ENCODE assay signal across 9 cellular contexts in the genomic region with DNA sequence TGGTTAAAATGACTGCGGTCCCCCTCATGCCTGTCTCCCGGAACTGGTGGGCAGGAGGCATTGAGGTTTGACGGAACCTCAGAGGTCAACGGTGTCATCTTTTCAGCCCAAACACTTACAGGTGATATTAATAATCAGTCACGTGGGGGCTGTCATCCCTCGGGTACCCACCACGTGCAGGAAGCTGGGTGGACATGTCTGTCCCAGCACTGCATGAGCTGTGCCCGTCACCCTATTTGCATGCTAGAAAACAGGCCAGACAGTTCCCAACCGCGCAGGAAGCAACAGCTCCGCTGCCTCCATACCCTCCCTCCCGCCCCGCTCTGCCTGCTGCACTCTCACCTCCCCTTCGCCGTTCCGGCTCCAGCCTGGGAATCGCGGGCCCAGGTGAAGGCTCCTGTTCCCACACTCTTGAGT. TPM values are rescaled to one million over a fixed set of nuclear protein-coding genes. Genes with fewer than 3 reads are reported as not detected.
DNase-seq lines count a peak whose midpoint lies in the region; ATAC-seq and TF ChIP-seq lines count a peak whose summit lies in the region.
"Had no signal": no experiment of that assay in that cellular context is flagged by ENCODE, and none has a peak within 500 bp of the region (broad histone marks: within the 10 kb centered on the region; RNA-seq: fewer than 3 reads in every experiment).

No MANE protein-coding gene starts in this region.

- 15 to 18% (median 18%) methylated on average over 17 to 18 of the region's 18 CpGs for WGBS in psoas muscle, 3 donors
- 8% methylated on average over 4 of the region's 18 CpGs; no CpG with 5 or more reads in 1 of the 2 donors for WGBS in gastroesophageal sphincter (ENCODE audit: low coverage in 1 of 2), 2 donors

- POLR2A ChIA-PET in activated naive CD8-positive, alpha-beta T cell treated with anti-CD3 and anti-CD28 coated beads, Interleukin-2, amount 10 ng/mL, durations not matched to agents 7 days and 5 days (lab: Charles Lee) = interaction anchor here (0.6 to 5.7 kb wide), 9 partner anchors 11 to 219 kb away, joined by 3 to 36 read pairs (median 4); a partner anchor contains a TSS

- H3K27me3 ChIP-seq in HUES48 (ENCODE audit: control insufficient read depth, insufficient read depth, low read length) (peaks cover 26% of the 10 kb centered on the region), psoas muscle (ENCODE audit: insufficient read depth in 3 of 3, low read length in 2 of 3) (peaks cover 0 to 34% (median 20%) of the 10 kb centered on the region in 3 donors), gastroesophageal sphincter (peaks cover 52% of the 10 kb centered on the region), foreskin keratinocyte (peaks cover 31% of the 10 kb centered on the region)

- peak overlapping the region; percentile 69 for H3K27ac Mint-ChIP-seq in activated naive CD8-positive, alpha-beta T cell treated with anti-CD3 and anti-CD28 coated beads, Interleukin-2, amount 10 ng/mL, durations not matched to agents 7 days and 5 days

- no peak for TF ChIP-seq EP300 in gastroesophageal sphincter (IDR thresholded peaks at IDR 0.05)

- H3K4me3 ChIP-seq in HUES48 (ENCODE audit: low read depth, low read length) (peak overlapping the region; percentile 78; the same call in 1 of the 2 replicates), psoas muscle (peak overlapping the region; percentile 7), gastroesophageal sphincter (peak overlapping the region in 1 of 2 donors; percentile 49)

- ATAC-seq in GM18873 (IDR thresholded peaks at IDR 0.05; ENCODE audit: low FRiP score, unreplicated experiment) = peak; percentile 43
- peak; percentile 50 for ATAC-seq in activated naive CD8-positive, alpha-beta T cell treated with anti-CD3 and anti-CD28 coated beads, Interleukin-2, amount 10 ng/mL, durations not matched to agents 7 days and 5 days (ENCODE audit: low read depth)
- ATAC-seq in psoas muscle = peak in 1 of 4 donors; percentile 7
- ATAC-seq in gastroesophageal sphincter = no peak
- ATAC-seq in foreskin keratinocyte = no peak
- ATAC-seq: Panc1 had no signal

- peaks cover 19% of the 10 kb centered on the region for H3K4me1 Mint-ChIP-seq in activated naive CD8-positive, alpha-beta T cell treated with anti-CD3 and anti-CD28 coated beads, Interleukin-2, amount 10 ng/mL, durations not matched to agents 7 days and 5 days

- peaks cover 13% of the 10 kb centered on the region for H3K27me3 Mint-ChIP-seq in activated naive CD8-positive, alpha-beta T cell treated with anti-CD3 and anti-CD28 coated beads, Interleukin-2, amount 10 ng/mL, durations not matched to agents 7 days and 5 days

- no peaks in the 10 kb centered on the region for H3K9me3 Mint-ChIP-seq in activated naive CD8-positive, alpha-beta T cell treated with anti-CD3 and anti-CD28 coated beads, Interleukin-2, amount 10 ng/mL, durations not matched to agents 7 days and 5 days

- H3K9me3 ChIP-seq in HUES48 (ENCODE audit: control insufficient read depth, insufficient read depth, low read length) = no peaks in the 10 kb centered on the region
- H3K9me3 ChIP-seq in psoas muscle = no peaks in the 10 kb centered on the region
- H3K9me3 ChIP-seq in gastroesophageal sphincter = no peaks in the 10 kb centered on the region

- H3K4me1 ChIP-seq in HUES48 (ENCODE audit: control insufficient read depth, insufficient read depth, low read length) (peaks cover 22% of the 10 kb centered on the region), psoas muscle (peaks cover 13% of the 10 kb centered on the region), gastroesophageal sphincter (peaks cover 0 to 37% (median 21%) of the 10 kb centered on the region in 3 donors), foreskin keratinocyte (no peaks in the 10 kb centered on the region)

- TF ChIP-seq CTCF in psoas muscle (IDR thresholded peaks at IDR 0.05) (no peak), gastroesophageal sphincter (IDR thresholded peaks at IDR 0.05) (no peak), foreskin keratinocyte (conservative IDR thresholded peaks at IDR 0.05) (no peak)

- no peak for TF ChIP-seq POLR2A in gastroesophageal sphincter (IDR thresholded peaks at IDR 0.05)

- no peak overlapping the region for H3K9ac ChIP-seq in HUES48 (ENCODE audit: low read depth, low read length)

- H3K4me3 Mint-ChIP-seq in activated naive CD8-positive, alpha-beta T cell treated with anti-CD3 and anti-CD28 coated beads, Interleukin-2, amount 10 ng/mL, durations not matched to agents 7 days and 5 days = peak overlapping the region; percentile 75

- H3K27ac ChIP-seq in HUES48 (ENCODE audit: low read depth, low read length) (no peak overlapping the region), psoas muscle (no peak overlapping the region), gastroesophageal sphincter (no peak overlapping the region), foreskin keratinocyte (no peak overlapping the region)

- H3K36me3 Mint-ChIP-seq in activated naive CD8-positive, alpha-beta T cell treated with anti-CD3 and anti-CD28 coated beads, Interleukin-2, amount 10 ng/mL, durations not matched to agents 7 days and 5 days = peaks cover 5% of the 10 kb centered on the region

- intact Hi-C loops in psoas muscle (cut with DNase I) = no loop called here

- peaks cover 9% of the 10 kb centered on the region for H3K36me3 ChIP-seq in HUES48 (ENCODE audit: control insufficient read depth, insufficient read depth, low read length)
- peaks cover 0 to 12% of the 10 kb centered on the region in 2 donors for H3K36me3 ChIP-seq in psoas muscle (ENCODE audit: insufficient read depth in 1 of 2, low read depth in 1 of 2)
- peaks cover 0 to 14% of the 10 kb centered on the region in 2 donors for H3K36me3 ChIP-seq in gastroesophageal sphincter

- peak; percentile 63 for DNase-seq in activated naive CD8-positive, alpha-beta T cell treated with anti-CD3 and anti-CD28 coated beads, Interleukin-2, amount 10 ng/mL, durations not matched to agents 7 days and 5 days
- DNase-seq in psoas muscle (no peak), H4 (ENCODE audit: low spot score) (no peak), NCI-H187 (lab: John Stamatoyannopoulos, UW) (no peak), foreskin keratinocyte (no peak)

RNA-seq across cellular contexts. Expression of a gene that starts 1.4 kb away (rescaled TPM):
- total RNA-seq in activated naive CD8-positive, alpha-beta T cell treated with anti-CD3 and anti-CD28 coated beads, Interleukin-2, amount 10 ng/mL, durations not matched to agents 7 days and 5 days = 1 to 10 TPM; 2.0 to 2.2 TPM
- under 1 TPM in 3 of 4 donors, not detected in 1; 0.24 to 0.52 (median 0.25) TPM for total RNA-seq in psoas muscle
- under 1 TPM; 0.24 to 0.85 (median 0.25) TPM for polyA plus RNA-seq in psoas muscle
- 3.4 and 7.7 TPM in 2 replicates for total RNA-seq in H4 (2014; rRNA removed; shearing (Covaris generic))
- 1 to 10 TPM in 3 of 4 donors, not detected in 1; 1.2 to 5.1 (median 3.1) TPM for total RNA-seq in gastroesophageal sphincter
- total RNA-seq in foreskin keratinocyte = 1.8 and 2.9 TPM in 2 replicates
- 2.1 and 2.6 TPM in 2 replicates for polyA plus RNA-seq in foreskin keratinocyte

RNA-seq across cellular contexts. Expression of a gene that starts 7.2 kb away (rescaled TPM):
- total RNA-seq in activated naive CD8-positive, alpha-beta T cell treated with anti-CD3 and anti-CD28 coated beads, Interleukin-2, amount 10 ng/mL, durations not matched to agents 7 days and 5 days = 10 to 100 TPM; 28.8 to 31.9 TPM
- total RNA-seq in psoas muscle (10 to 100 TPM; 18.9 to 34.2 (median 28.4) TPM), gastroesophageal sphincter (10 to 100 TPM; 12.8 to 45.6 (median 25.1) TPM), foreskin keratinocyte (30.1 and 34.2 TPM in 2 replicates)
- polyA plus RNA-seq in psoas muscle (10 to 100 TPM; 40.0 to 53.2 (median 43.5) TPM), foreskin keratinocyte (46.0 and 50.0 TPM in 2 replicates)
- total RNA-seq in H4 (2014; rRNA removed; shearing (Covaris generic)) = 13.4 and 15.1 TPM in 2 replicates

RNA-seq across cellular contexts. Expression of a gene that starts 9.9 kb away (rescaled TPM):
- 1 to 10 TPM in 1 of 2 experiments, under 1 TPM in 1; 0.58 to 1.8 TPM for total RNA-seq in activated naive CD8-positive, alpha-beta T cell treated with anti-CD3 and anti-CD28 coated beads, Interleukin-2, amount 10 ng/mL, durations not matched to agents 7 days and 5 days
- total RNA-seq in psoas muscle (under 1 TPM in 1 of 4 donors, not detected in 3; 0.20 TPM), gastroesophageal sphincter (1 to 10 TPM in 2 of 4 donors, not detected in 2; 1.0 to 1.1 TPM), foreskin keratinocyte (0.99 and 1.9 TPM in 2 replicates)
- polyA plus RNA-seq in psoas muscle (under 1 TPM; 0.27 to 0.77 (median 0.39) TPM), foreskin keratinocyte (2.3 and 2.7 TPM in 2 replicates)
- total RNA-seq in H4 (2014; rRNA removed; shearing (Covaris generic)) = not detected in 2 replicates

RNA-seq across cellular contexts. Expression of a gene that starts 18.5 kb away (rescaled TPM):
- 10 to 100 TPM; 67.8 to 77.1 TPM for total RNA-seq in activated naive CD8-positive, alpha-beta T cell treated with anti-CD3 and anti-CD28 coated beads, Interleukin-2, amount 10 ng/mL, durations not matched to agents 7 days and 5 days
- total RNA-seq in psoas muscle = 10 to 100 TPM; 27.4 to 46.6 (median 44.8) TPM
- polyA plus RNA-seq in psoas muscle = 10 to 100 TPM; 35.6 to 58.8 (median 51.9) TPM
- total RNA-seq in H4 (2014; rRNA removed; shearing (Covaris generic)) = 5.5 and 10.4 TPM in 2 replicates
- 10 to 100 TPM; 28.5 to 43.0 (median 34.6) TPM for total RNA-seq in gastroesophageal sphincter
- 58.5 and 67.3 TPM in 2 replicates for total RNA-seq in foreskin keratinocyte
- 52.3 and 60.4 TPM in 2 replicates for polyA plus RNA-seq in foreskin keratinocyte

RNA-seq across cellular contexts. Expression of a gene that starts 19.3 kb away (rescaled TPM):
- 10 to 100 TPM; 29.4 to 30.7 TPM for total RNA-seq in activated naive CD8-positive, alpha-beta T cell treated with anti-CD3 and anti-CD28 coated beads, Interleukin-2, amount 10 ng/mL, durations not matched to agents 7 days and 5 days
- total RNA-seq in psoas muscle = 10 to 100 TPM; 31.5 to 41.8 (median 40.7) TPM
- 10 to 100 TPM; 51.6 to 78.0 (median 55.8) TPM for polyA plus RNA-seq in psoas muscle
- total RNA-seq in H4 (2014; rRNA removed; shearing (Covaris generic)) = 50.8 and 55.9 TPM in 2 replicates
- 10 to 100 TPM; 26.7 to 38.6 (median 33.2) TPM for total RNA-seq in gastroesophageal sphincter
- 61.5 and 68.8 TPM in 2 replicates for total RNA-seq in foreskin keratinocyte
- 66.9 and 69.5 TPM in 2 replicates for polyA plus RNA-seq in foreskin keratinocyte

Comparison
In these comparisons a context has a peak if more than half of its experiments do, and no peak if none do; other contexts are left out.
1. ATAC-seq: peak in GM18873 (single experiment) and activated naive CD8-positive, alpha-beta T cell treated with anti-CD3 and anti-CD28 coated beads, Interleukin-2, amount 10 ng/mL, durations not matched to agents 7 days and 5 days (single experiment); none in gastroesophageal sphincter (single experiment) and foreskin keratinocyte (single experiment).